Comparison of ENCODE assay signal across 1 cellular context in the genomic region with DNA sequence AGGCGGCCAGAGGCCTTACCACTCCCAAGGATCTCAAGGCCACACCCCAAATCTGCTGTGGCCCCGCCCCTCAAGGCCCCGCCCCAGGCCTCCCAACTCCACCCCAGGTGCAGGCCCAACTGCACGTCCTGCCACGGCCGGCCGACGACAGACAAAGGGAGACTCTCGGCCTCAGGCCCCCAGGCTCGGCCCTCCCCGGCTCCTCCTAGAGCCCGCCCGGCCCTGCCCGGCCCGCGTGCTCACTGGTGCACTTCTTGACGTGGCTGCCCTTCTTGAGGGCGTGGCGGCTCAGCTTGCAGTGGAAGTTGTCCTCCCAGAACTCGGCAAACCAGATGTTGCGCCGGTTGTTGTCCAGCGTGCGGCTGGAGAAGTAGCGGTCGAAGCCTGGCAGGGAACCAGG.
TF ChIP-seq lines count a peak whose summit lies in the region.

No MANE protein-coding gene starts in this region.

TF ChIP-seq in IMR-90, 13 proteins besides CTCF, POLR2A, EP300 and RAD21 (continued from another document):
- TF ChIP-seq ELK1 (IDR thresholded peaks at IDR 0.05; ENCODE audit: borderline replicate concordance, low read depth, low read length), result no peak
- TF ChIP-seq SMC3 (IDR thresholded peaks at IDR 0.05; ENCODE audit: low read depth, low read length), result no peak
- no peak for TF ChIP-seq RFX5 (IDR thresholded peaks at IDR 0.05; ENCODE audit: low read depth, low read length)
- no peak for TF ChIP-seq FOS (IDR thresholded peaks at IDR 0.05; ENCODE audit: low read depth, low read length)
- no peak for TF ChIP-seq CEBPB (IDR thresholded peaks at IDR 0.05; ENCODE audit: low read depth, low read length)
- no peak for TF ChIP-seq NFE2L2 (IDR thresholded peaks at IDR 0.05; ENCODE audit: low read depth, low read length)
TF ChIP-seq in IMR-90: peak in this region for 0.
